31 cellular contexts compared by ENCODE assay signal in genomic region chr2:153433403-153433802, GRCh38. TPM values are rescaled to one million over a fixed set of nuclear protein-coding genes. Genes with fewer than 3 reads are reported as not detected.
"Had no signal": no experiment of that assay in that cellular context is flagged by ENCODE, and none has a peak within 500 bp of the region (broad histone marks: within the 10 kb centered on the region; RNA-seq: fewer than 3 reads in every experiment).

No MANE protein-coding gene starts in this region.

- H3K27me3 ChIP-seq: dorsolateral prefrontal cortex, esophagus squamous epithelium, gastrocnemius medialis, heart right ventricle, left lung had no signal

- H3K27ac ChIP-seq: coronary artery, dorsolateral prefrontal cortex, epithelial cell of prostate, esophagus squamous epithelium, gastrocnemius medialis, heart right ventricle, left lung, lower lobe of right lung had no signal

- H3K9me3 ChIP-seq: esophagus squamous epithelium, gastrocnemius medialis, left lung, lower lobe of right lung, mucosa of descending colon had no signal

- FAIRE-seq: colon, endometrium, islet of Langerhans, keratinocyte had no signal

- H3K4me3 ChIP-seq: coronary artery, dorsolateral prefrontal cortex, esophagus squamous epithelium, gastrocnemius medialis, heart right ventricle, left lung, lower lobe of right lung, mucosa of descending colon had no signal

- ATAC-seq: effector memory CD8-positive, alpha-beta T cell; esophagus mucosa; gastrocnemius medialis; heart right ventricle; left cardiac atrium; left lung; left ventricle myocardium superior; lower lobe of right lung; mucosa of descending colon had no signal

- H3K4me1 ChIP-seq: esophagus squamous epithelium, gastrocnemius medialis, heart right ventricle, left lung, lower lobe of right lung had no signal

- H3K36me3 ChIP-seq: esophagus squamous epithelium, gastrocnemius medialis, heart right ventricle, left lung, lower lobe of right lung had no signal

- DNase-seq: dermis blood vessel endothelial cell; dorsolateral prefrontal cortex; effector CD8-positive, alpha-beta T cell; effector memory CD8-positive, alpha-beta T cell; endodermal cell; erythroblast; esophagus squamous epithelium; foreskin fibroblast; foreskin melanocyte; gastrocnemius medialis; glutamatergic neuron; head of caudate nucleus; heart right ventricle; hippocampal formation; left cardiac atrium; left lung; left ventricle myocardium superior; lower lobe of right lung; mesenchymal stem cell; mucosa of descending colon; naive B cell had no signal

RNA-seq across cellular contexts. Expression of gene RPRM, which starts 45.2 kb away (rescaled TPM):
- total RNA-seq: dermis blood vessel endothelial cell, esophagus mucosa, gastrocnemius medialis, glomerular endothelial cell, left ventricle myocardium superior, lung microvascular endothelial cell, myocyte had no signal
- polyA plus RNA-seq: keratinocyte had no signal
